8 cellular contexts compared by ENCODE assay signal in the genomic region with DNA sequence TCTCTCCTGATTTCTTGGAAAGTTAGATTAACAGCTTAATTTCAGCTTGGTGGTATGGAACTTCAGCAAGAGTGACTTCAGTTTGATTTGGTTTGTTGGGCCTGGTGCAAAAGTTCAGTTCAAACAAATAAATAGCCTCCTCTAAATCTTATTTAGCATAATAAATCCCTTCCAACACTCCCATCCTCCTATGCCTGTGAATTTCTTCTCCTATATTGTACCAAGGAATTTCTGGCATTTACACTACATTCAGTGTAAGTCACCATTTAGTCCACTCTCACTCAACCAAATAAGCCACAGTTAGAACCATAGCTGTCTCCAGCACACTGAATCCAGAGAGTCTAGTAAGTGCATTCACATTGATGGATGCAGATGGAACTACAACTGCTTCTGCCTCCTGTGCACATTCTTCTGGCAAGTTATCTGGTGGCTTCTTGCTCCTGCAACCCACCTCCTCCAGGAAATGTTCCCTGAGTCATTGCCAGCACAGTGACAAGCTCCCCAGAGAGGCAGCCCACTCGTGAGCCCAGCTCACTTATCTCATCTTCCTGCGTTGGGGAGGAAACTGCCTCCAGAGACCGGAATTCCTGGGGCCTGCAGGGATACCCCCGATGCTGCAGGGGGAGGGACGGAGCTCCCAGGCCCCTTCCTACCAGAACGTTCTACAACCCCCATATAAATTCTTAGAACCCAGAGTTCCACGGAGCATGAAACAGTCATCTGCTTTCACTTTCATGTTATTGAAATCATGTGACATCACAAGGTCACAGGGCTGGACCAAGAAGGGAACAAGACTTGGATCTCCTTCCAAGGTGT.
DNase-seq lines count a peak whose midpoint lies in the region; ATAC-seq and TF ChIP-seq lines count a peak whose summit lies in the region.

No MANE protein-coding gene starts in this region.

- H3K27me3 Mint-ChIP-seq in naive thymus-derived CD4-positive, alpha-beta T cell, result peaks cover 3 to 7% (median 6%) of the 10 kb centered on the region in 5 donors

- H3K27ac Mint-ChIP-seq in naive thymus-derived CD4-positive, alpha-beta T cell, result peak overlapping the region; percentile 24 to 89 (median 76)

- TF ChIP-seq POLR2A in prostate gland (IDR thresholded peaks at IDR 0.05), result no peak

- peaks cover 0 to 5% (median 0%) of the 10 kb centered on the region in 11 donors for H3K9me3 Mint-ChIP-seq in naive thymus-derived CD4-positive, alpha-beta T cell

- ATAC-seq in naive thymus-derived CD4-positive, alpha-beta T cell, result peak; percentile 34

- no peaks in the 10 kb centered on the region for H3K9me3 ChIP-seq in ascending aorta
- no peaks in the 10 kb centered on the region for H3K9me3 ChIP-seq in naive thymus-derived CD4-positive, alpha-beta T cell (ENCODE audit: control insufficient read depth in 2 of 3, low read length in 3 of 3)
- H3K9me3 ChIP-seq in prostate gland, result no peaks in the 10 kb centered on the region

- POLR2A ChIA-PET in naive thymus-derived CD4-positive, alpha-beta T cell (lab: Charles Lee), result no interaction called here

- CTCF ChIA-PET in naive thymus-derived CD4-positive, alpha-beta T cell (lab: Charles Lee), result no interaction called here

- H3K4me3 ChIP-seq in ascending aorta (peak overlapping the region; percentile 36 to 49), prostate gland (no peak overlapping the region)
- peak overlapping the region; percentile 62 for H3K4me3 ChIP-seq in naive thymus-derived CD4-positive, alpha-beta T cell (ENCODE audit: low read length)

- TF ChIP-seq CTCF in ascending aorta (IDR thresholded peaks at IDR 0.05) (no peak), prostate gland (IDR thresholded peaks at IDR 0.05) (no peak)

- intact Hi-C loops in ascending aorta (cut with DNase I), result no loop called here
- intact Hi-C loops in naive thymus-derived CD4-positive, alpha-beta T cell (cut with micrococcal nuclease), result loop anchor here in 1 of 2 donors (1.0 to 5.0 kb wide), 2 partner anchors 318 to 637 kb away; a partner anchor contains a TSS
- intact Hi-C loops in prostate gland (cut with DNase I), result no loop called here

- peak; percentile 40 for DNase-seq in activated naive CD4-positive, alpha-beta T cell treated with Interleukin-2 at 50 U/mL for 16 hours
- no peak for DNase-seq in activated naive CD4-positive, alpha-beta T cell (lab: John Stamatoyannopoulos, UW)
- DNase-seq in MV-4-11 (lab: John Stamatoyannopoulos, UW) (peak; percentile 8), ascending aorta (ENCODE audit: low spot score in 2 of 2) (no peak), medulla oblongata (ENCODE audit: extremely low spot score) (no peak), prostate gland (ENCODE audit: low spot score) (no peak), NCI-H446 treated with DMSO at 0.1 percent for 48 hours (lab: John Stamatoyannopoulos, UW) (no peak)
- peak in 3 of 9 donors; percentile 2 to 40 (median 18) for DNase-seq in naive thymus-derived CD4-positive, alpha-beta T cell

- H3K4me1 Mint-ChIP-seq in naive thymus-derived CD4-positive, alpha-beta T cell, result peaks cover 8 to 16% (median 14%) of the 10 kb centered on the region in 7 donors

- H3K36me3 ChIP-seq in ascending aorta (no peaks in the 10 kb centered on the region), prostate gland (no peaks in the 10 kb centered on the region)
- no peaks in the 10 kb centered on the region for H3K36me3 ChIP-seq in naive thymus-derived CD4-positive, alpha-beta T cell (ENCODE audit: control insufficient read depth in 2 of 3, insufficient read depth in 3 of 3, low read length in 3 of 3)

- H3K27me3 ChIP-seq in ascending aorta, result no peaks in the 10 kb centered on the region
- no peaks in the 10 kb centered on the region for H3K27me3 ChIP-seq in naive thymus-derived CD4-positive, alpha-beta T cell (ENCODE audit: control insufficient read depth in 2 of 2, insufficient read depth in 2 of 2, low read length in 2 of 2)
- H3K27me3 ChIP-seq in prostate gland (replicated peaks; ENCODE audit: insufficient read depth), result no peaks in the 10 kb centered on the region

- H3K27ac ChIP-seq in ascending aorta (no peak overlapping the region), prostate gland (no peak overlapping the region)
- peak overlapping the region; percentile 50 for H3K27ac ChIP-seq in naive thymus-derived CD4-positive, alpha-beta T cell (ENCODE audit: low read depth, low read length)

- peak overlapping the region; percentile 73 to 91 (median 86) for H3K4me3 Mint-ChIP-seq in naive thymus-derived CD4-positive, alpha-beta T cell

- WGBS in prostate gland, result 53% methylated on average over 7 of the region's 7 CpGs

- H3K36me3 Mint-ChIP-seq in naive thymus-derived CD4-positive, alpha-beta T cell, result peaks cover 0 to 4% (median 0%) of the 10 kb centered on the region in 5 donors

- H3K4me1 ChIP-seq in ascending aorta (no peaks in the 10 kb centered on the region), prostate gland (replicated peaks) (no peaks in the 10 kb centered on the region)
- H3K4me1 ChIP-seq in naive thymus-derived CD4-positive, alpha-beta T cell (ENCODE audit: control insufficient read depth in 2 of 2, insufficient read depth in 2 of 2, low read length in 2 of 2), result peaks cover 0 to 3% of the 10 kb centered on the region in 2 donors

Comparison
In these comparisons a context has a peak if more than half of its experiments do, and no peak if none do; other contexts are left out.
1. DNase-seq: peak in activated naive CD4-positive, alpha-beta T cell treated with Interleukin-2 at 50 U/mL for 16 hours (single experiment) and MV-4-11 (single experiment); none in activated naive CD4-positive, alpha-beta T cell (0 of 4), ascending aorta (0 of 2), medulla oblongata (single experiment), prostate gland (single experiment) and NCI-H446 treated with DMSO at 0.1 percent for 48 hours (single experiment).
2. H3K4me3 ChIP-seq: peak in ascending aorta (2 of 2) and naive thymus-derived CD4-positive, alpha-beta T cell (single experiment); none in prostate gland (0 of 2).